In genomic region chr3:64880926-64881325, GRCh38 we compare ENCODE assay signal across 22 cellular contexts.
A peak's percentile ranks its signal among the peaks of the same experiment; 100 is the strongest.
DNase-seq lines count a peak whose midpoint lies in the region; ATAC-seq, FAIRE-seq and TF ChIP-seq lines count a peak whose summit lies in the region.
"Had no signal": no experiment of that assay in that cellular context is flagged by ENCODE, and none has a peak within 500 bp of the region (broad histone marks: within the 10 kb centered on the region; RNA-seq: fewer than 3 reads in every experiment).

No MANE protein-coding gene starts in this region.

- no peak for ATAC-seq in right cardiac atrium
- ATAC-seq: K562, Right ventricle myocardium inferior had no signal

- in situ Hi-C loops in KBM-7 (cut with MboI; ENCODE audit: low pct_unique_long_range_greater_than_20kb, low sequenced_read_pairs) = no loop called here

- intact Hi-C loops in right cardiac atrium (cut with DNase I) = no loop called here

- peaks cover 19 to 29% (median 24%) of the 10 kb centered on the region in 11 experiments for H3K9me3 ChIP-seq in BLaER1 treated with 17β-estradiol and CSF1 and Interleukin-3, amounts not matched to agents 10 nM and 100 nM (replicated peaks in 1 of 11)
- H3K9me3 ChIP-seq in WERI-Rb-1 (ENCODE audit: severe bottlenecking) (no peaks in the 10 kb centered on the region), right cardiac atrium (ENCODE audit: control insufficient read depth, low read length) (no peaks in the 10 kb centered on the region)
- H3K9me3 ChIP-seq: Peyer's patch had no signal

- H3K27me3 ChIP-seq in BLaER1 treated with 17β-estradiol and CSF1 and Interleukin-3, amounts not matched to agents 10 nM and 100 nM = no peaks in the 10 kb centered on the region
- H3K27me3 ChIP-seq in WERI-Rb-1 (ENCODE audit: insufficient read depth, low read depth, severe bottlenecking) = no peaks in the 10 kb centered on the region
- no peaks in the 10 kb centered on the region for H3K27me3 ChIP-seq in right cardiac atrium (ENCODE audit: control insufficient read depth, insufficient read depth)
- H3K27me3 ChIP-seq: Peyer's patch had no signal

- peaks cover 8 to 21% (median 12%) of the 10 kb centered on the region in 10 experiments for H3K4me1 ChIP-seq in BLaER1 treated with 17β-estradiol and CSF1 and Interleukin-3, amounts not matched to agents 10 nM and 100 nM
- H3K4me1 ChIP-seq in right cardiac atrium (ENCODE audit: control insufficient read depth, insufficient read depth, low read length) = no peaks in the 10 kb centered on the region

- peak overlapping the region in 10 of 11 experiments; percentile 7 to 56 (median 38); a peak in 15 of 22 replicates for H3K4me2 ChIP-seq in BLaER1 treated with 17β-estradiol and CSF1 and Interleukin-3, amounts not matched to agents 10 nM and 100 nM

- no peak for FAIRE-seq in GM12892 (lab: Jason Lieb, UNC)
- FAIRE-seq: A204.1, D721Med, K562 had no signal

- no peak overlapping the region; a peak in 3 of 20 replicates for H3K4me3 ChIP-seq in BLaER1 treated with 17β-estradiol and CSF1 and Interleukin-3, amounts not matched to agents 10 nM and 100 nM
- H3K4me3 ChIP-seq in WERI-Rb-1 (ENCODE audit: low read depth, low read length) (no peak overlapping the region), right cardiac atrium (ENCODE audit: low read length) (no peak overlapping the region)
- H3K4me3 ChIP-seq: K562, Peyer's patch, SK-N-MC had no signal

- no peak for TF ChIP-seq CTCF in WERI-Rb-1 (IDR thresholded peaks at IDR 0.05; ENCODE audit: low read depth, low read length)

- no peaks in the 10 kb centered on the region for H4K20me1 ChIP-seq in BLaER1 treated with 17β-estradiol and CSF1 and Interleukin-3, amounts not matched to agents 10 nM and 100 nM

- TF ChIP-seq POLR2A in GM12892 (IDR thresholded peaks at IDR 0.05; ENCODE audit: low read depth, low read length) = no peak

- H3K27ac ChIP-seq in BLaER1 treated with 17β-estradiol and CSF1 and Interleukin-3, amounts not matched to agents 10 nM and 100 nM = peak overlapping the region in 3 of 11 experiments; percentile 17 to 27 (median 26); a peak in 3 of 22 replicates
- H3K27ac ChIP-seq in WERI-Rb-1 (no peak overlapping the region), right cardiac atrium (ENCODE audit: low read length) (no peak overlapping the region)
- H3K27ac ChIP-seq: Peyer's patch, SK-N-MC had no signal

- H3K9ac ChIP-seq in BLaER1 treated with 17β-estradiol and CSF1 and Interleukin-3, amounts not matched to agents 10 nM and 100 nM = no peak overlapping the region

- no peaks in the 10 kb centered on the region for H3K36me3 ChIP-seq in BLaER1 treated with 17β-estradiol and CSF1 and Interleukin-3, amounts not matched to agents 10 nM and 100 nM
- no peaks in the 10 kb centered on the region for H3K36me3 ChIP-seq in WERI-Rb-1
- H3K36me3 ChIP-seq: Peyer's patch had no signal

- DNase-seq in KBM-7 (peak; percentile 9), WERI-Rb-1 (peak; percentile 6), pulmonary artery endothelial cell (ENCODE audit: low read depth, low spot score) (peak; percentile 22), SIG-M5 treated with dmso at 0.1 percent for 504 hours (lab: John Stamatoyannopoulos, UW; ENCODE audit: unreplicated experiment) (no peak), NCI-H2171 treated with DMSO at 0.1 percent for 48 hours (lab: John Stamatoyannopoulos, UW) (no peak), right cardiac atrium (no peak), GM12892 (ENCODE audit: insufficient read length) (no peak)
- DNase-seq: C1 segment of cervical spinal cord; CD8-positive, alpha-beta memory T cell; HCEC 1CT; MV-4-11; NCI-H1930; NCI-H446 treated with DMSO at 0.1 percent for 48 hours; NCI-H69; NK-92 treated with Interleukin-12 subunit alpha and Interleukin-12 subunit beta, amount 100 ng/mL, for 24 hours; Peyer's patch had no signal

Comparison
In these comparisons a context has a peak if more than half of its experiments do, and no peak if none do; other contexts are left out.
1. DNase-seq: peak in KBM-7 (single experiment), WERI-Rb-1 (single experiment) and pulmonary artery endothelial cell (single experiment); none in SIG-M5 treated with dmso at 0.1 percent for 504 hours (single experiment), NCI-H2171 treated with DMSO at 0.1 percent for 48 hours (single experiment), right cardiac atrium (0 of 3) and GM12892 (single experiment).